9 cellular contexts compared by ENCODE assay signal in genomic region chr10:102627446-102628293, GRCh38. TPM values are rescaled to one million over a fixed set of nuclear protein-coding genes. Genes with fewer than 3 reads are reported as not detected.
DNase-seq lines count a peak whose midpoint lies in the region; ATAC-seq and TF ChIP-seq lines count a peak whose summit lies in the region.
"Had no signal": no experiment of that assay in that cellular context is flagged by ENCODE, and none has a peak within 500 bp of the region (broad histone marks: within the 10 kb centered on the region; RNA-seq: fewer than 3 reads in every experiment).

No MANE protein-coding gene starts in this region.

- H3K27ac Mint-ChIP-seq in neural crest cell (ENCODE audit: unreplicated experiment): peak overlapping the region; percentile 97

- H2AFZ ChIP-seq in fibroblast of lung (ENCODE audit: low read length): peak overlapping the region; percentile 66

- ATAC-seq in HG03097 (IDR thresholded peaks at IDR 0.05; ENCODE audit: low FRiP score, unreplicated experiment): no peak

- peak overlapping the region; percentile 32 for H3K9ac ChIP-seq in fibroblast of lung (ENCODE audit: insufficient read depth, low read length)

- peaks cover 9% of the 10 kb centered on the region for H3K36me3 Mint-ChIP-seq in neural crest cell (ENCODE audit: low read depth)

- H3K4me1 Mint-ChIP-seq in neural crest cell: peaks cover 76% of the 10 kb centered on the region

- peaks cover 58% of the 10 kb centered on the region for H3K4me1 ChIP-seq in fibroblast of lung (ENCODE audit: control insufficient read depth, extremely low read depth, insufficient read depth, low read length)

- DNase-seq in AG10803 (ENCODE audit: low read depth) (peak; percentile 74), RPMI7951 (ENCODE audit: low read depth) (peak; percentile 75), fibroblast of lung (ENCODE audit: low read depth in 2 of 2) (peak; percentile 62 to 72), neural crest cell (ENCODE audit: low read depth, low spot score) (no peak), mucosa of gallbladder (ENCODE audit: low spot score) (no peak), GDM1 (lab: John Stamatoyannopoulos, UW) (no peak)
- no peak for DNase-seq in central memory CD4-positive, alpha-beta T cell
- DNase-seq: naive B cell had no signal

- peaks cover 2% of the 10 kb centered on the region for H3K36me3 ChIP-seq in fibroblast of lung (ENCODE audit: control insufficient read depth, insufficient read depth, low read length)

- no peak for TF ChIP-seq CTCF in AG10803 (conservative IDR thresholded peaks at IDR 0.05; ENCODE audit: low read length)
- no peak for TF ChIP-seq CTCF in fibroblast of lung (conservative IDR thresholded peaks at IDR 0.05 in 1 of 2, IDR thresholded peaks at IDR 0.05 in 1 of 2; ENCODE audit: low read depth in 1 of 2, low read length in 2 of 2)
- no peak for TF ChIP-seq CTCF in neural crest cell (conservative IDR thresholded peaks at IDR 0.05)

- no peaks in the 10 kb centered on the region for H3K27me3 ChIP-seq in fibroblast of lung (ENCODE audit: control insufficient read depth, insufficient read depth, low read length)

- H3K79me2 ChIP-seq in fibroblast of lung (ENCODE audit: control insufficient read depth, insufficient read depth, low read length): no peaks in the 10 kb centered on the region

- H3K27me3 Mint-ChIP-seq in neural crest cell (ENCODE audit: low read depth): no peaks in the 10 kb centered on the region
- H3K27me3 Mint-ChIP-seq: naive B cell had no signal

- H3K9me3 Mint-ChIP-seq in neural crest cell: no peaks in the 10 kb centered on the region
- H3K9me3 Mint-ChIP-seq: naive B cell had no signal

- peak overlapping the region; percentile 62 for H3K4me3 Mint-ChIP-seq in neural crest cell
- H3K4me3 Mint-ChIP-seq: naive B cell had no signal

- H3K9me3 ChIP-seq in fibroblast of lung (ENCODE audit: control insufficient read depth, insufficient read depth, low read depth, low read length): no peaks in the 10 kb centered on the region

- peak overlapping the region; percentile 52 for H3K4me2 ChIP-seq in fibroblast of lung (ENCODE audit: extremely low read depth, insufficient read depth, low read length)

- no peak overlapping the region for H3K4me3 ChIP-seq in AG10803 (ENCODE audit: low read length)
- no peak overlapping the region for H3K4me3 ChIP-seq in fibroblast of lung (replicated peaks in 1 of 4; ENCODE audit: control extremely low read depth in 1 of 4, insufficient read depth in 1 of 4, low read depth in 3 of 4, low read length in 4 of 4)

- H4K20me1 ChIP-seq in fibroblast of lung (ENCODE audit: control insufficient read depth, extremely low read depth, insufficient read depth, low read length): no peaks in the 10 kb centered on the region

- H3K27ac ChIP-seq in fibroblast of lung (ENCODE audit: insufficient read depth, low read length): peak overlapping the region; percentile 83

RNA-seq across cellular contexts. Expression of gene TRIM8, which starts 16.6 kb away (rescaled TPM):
- total RNA-seq in RPMI7951 (2014; rRNA removed; shearing (Covaris generic)): 39.3 and 52.8 TPM in 2 replicates
- total RNA-seq in fibroblast of lung (80.9 and 143 TPM in 2 replicates), neural crest cell (76.9 and 82.8 TPM in 2 replicates), mucosa of gallbladder (129 TPM)
- polyA plus RNA-seq in fibroblast of lung: 93.2 and 152 TPM in 2 replicates
- 166 and 220 TPM in 2 replicates for polyA plus RNA-seq in fibroblast of lung (2012)
- polyA minus RNA-seq in fibroblast of lung (ENCODE audit: low replicate concordance): 118 and 164 TPM in 2 replicates

Comparison
In these comparisons a context has a peak if more than half of its experiments do, and no peak if none do; other contexts are left out.
1. DNase-seq: peak in AG10803 (single experiment), RPMI7951 (single experiment) and fibroblast of lung (2 of 2); none in neural crest cell (single experiment), mucosa of gallbladder (single experiment), central memory CD4-positive, alpha-beta T cell (single experiment) and GDM1 (single experiment).